Comparison of ENCODE assay signal across 1 cellular context in the genomic region with DNA sequence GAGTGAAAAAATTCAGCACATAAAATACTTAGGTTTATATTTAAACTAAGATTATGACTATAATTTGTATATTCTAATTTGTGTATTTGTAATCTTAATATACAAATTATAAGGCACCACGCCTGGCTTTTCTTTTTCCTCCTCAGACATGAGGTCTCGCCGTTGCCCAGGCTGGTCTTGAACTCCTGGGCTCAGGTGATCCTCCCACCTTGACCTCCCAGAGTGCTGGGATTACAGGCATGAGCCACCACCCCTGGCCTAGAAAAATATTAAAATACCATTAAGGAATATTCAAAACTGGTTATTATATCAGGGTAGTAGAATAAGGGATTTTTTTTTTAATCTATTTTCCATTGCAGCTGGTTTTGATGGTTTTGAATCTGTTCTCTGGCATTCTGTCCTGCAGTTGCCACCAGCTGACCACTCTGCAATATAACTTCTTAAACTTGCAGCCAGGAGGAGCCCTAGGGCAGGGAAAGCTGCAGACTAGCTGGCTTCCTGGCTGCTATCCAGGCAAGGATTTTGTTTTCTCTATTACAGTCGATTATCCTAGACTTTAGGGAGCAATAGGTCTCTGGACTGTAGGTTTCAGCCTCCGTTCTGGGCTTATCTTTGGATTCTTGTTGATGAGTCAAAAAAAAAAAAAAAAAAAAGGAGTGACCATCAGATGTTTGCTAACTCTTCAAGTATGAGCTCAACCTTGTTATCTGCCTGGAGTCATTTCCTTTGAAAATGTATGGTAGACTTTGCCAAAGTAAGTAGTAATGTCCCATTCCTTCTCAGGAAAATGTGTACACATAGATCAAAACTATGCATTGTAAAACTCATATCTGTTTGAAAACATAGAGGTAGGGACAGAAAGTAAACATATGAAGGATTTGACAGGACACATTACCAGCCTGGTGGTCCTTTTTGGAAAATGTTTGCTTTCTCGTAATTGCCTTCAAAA.
TF ChIP-seq lines count a peak whose summit lies in the region.

No MANE protein-coding gene starts in this region.

TF ChIP-seq in HepG2, 621 proteins besides CTCF, POLR2A, EP300 and RAD21 (continued from another document and continues in another):
- TF ChIP-seq CENPX (CRISPR knock-in tag; IDR thresholded peaks at IDR 0.05) (no peak), ZNF44 (CRISPR knock-in tag; IDR thresholded peaks at IDR 0.05) (no peak), KDM4B (CRISPR knock-in tag; IDR thresholded peaks at IDR 0.05) (no peak), HMGA1 (CRISPR knock-in tag; conservative IDR thresholded peaks at IDR 0.05) (no peak), CHD4 (IDR thresholded peaks at IDR 0.05; ENCODE audit: borderline replicate concordance, low read length) (no peak), ZNF878 (CRISPR knock-in tag; IDR thresholded peaks at IDR 0.05) (no peak), MLLT10 (CRISPR knock-in tag; IDR thresholded peaks at IDR 0.05) (no peak), FOXC1 (CRISPR knock-in tag; IDR thresholded peaks at IDR 0.05; ENCODE audit: borderline replicate concordance) (no peak), ZNF317 (CRISPR knock-in tag; IDR thresholded peaks at IDR 0.05) (no peak), REPIN1 (CRISPR knock-in tag; IDR thresholded peaks at IDR 0.05; ENCODE audit: borderline replicate concordance, low read depth) (no peak; the same call in 1 of the 2 replicates), ZFP62 (CRISPR knock-in tag; IDR thresholded peaks at IDR 0.05) (no peak), ASH2L (IDR thresholded peaks at IDR 0.05; ENCODE audit: insufficient read length, low read depth, low read length) (no peak), FOSL2 (CRISPR knock-in tag; IDR thresholded peaks at IDR 0.05) (peak; percentile 49), ZNF549 (CRISPR knock-in tag; IDR thresholded peaks at IDR 0.05) (no peak), ZNF33B (CRISPR knock-in tag; IDR thresholded peaks at IDR 0.05) (no peak), SAFB2 (CRISPR knock-in tag; IDR thresholded peaks at IDR 0.05; ENCODE audit: borderline replicate concordance, low read depth) (no peak), ZNF563 (CRISPR knock-in tag; IDR thresholded peaks at IDR 0.05) (no peak), SNAPC2 (CRISPR knock-in tag; IDR thresholded peaks at IDR 0.05) (no peak), CHD2 (IDR thresholded peaks at IDR 0.05; ENCODE audit: low read depth, low read length) (no peak), TBL1XR1 (IDR thresholded peaks at IDR 0.05; ENCODE audit: borderline replicate concordance, low read length, partially characterized antibody) (no peak), ZSCAN9 (CRISPR knock-in tag; IDR thresholded peaks at IDR 0.05; ENCODE audit: borderline replicate concordance) (0 out of 2 replicates have a peak, but pooled peaks have one; percentile 56), KDM2A (CRISPR knock-in tag; IDR thresholded peaks at IDR 0.05; ENCODE audit: borderline replicate concordance, low read depth) (peak; percentile 80), ZBTB7A (CRISPR knock-in tag; IDR thresholded peaks at IDR 0.05) (no peak), KLF12 (CRISPR knock-in tag; IDR thresholded peaks at IDR 0.05; ENCODE audit: borderline replicate concordance) (no peak), ISX (CRISPR knock-in tag; conservative IDR thresholded peaks at IDR 0.05) (no peak), ZNF543 (CRISPR knock-in tag; IDR thresholded peaks at IDR 0.05) (no peak), MBD4 (IDR thresholded peaks at IDR 0.05; ENCODE audit: borderline replicate concordance, low read length) (no peak), TBX3 (IDR thresholded peaks at IDR 0.05; ENCODE audit: borderline replicate concordance) (no peak), CCDC6 (CRISPR knock-in tag; IDR thresholded peaks at IDR 0.05) (no peak), ISL2 (CRISPR knock-in tag; IDR thresholded peaks at IDR 0.05) (peak; percentile 56; the same call in 1 of the 2 replicates), RARA (CRISPR knock-in tag; IDR thresholded peaks at IDR 0.05) (no peak), JARID2 (CRISPR knock-in tag; IDR thresholded peaks at IDR 0.05; ENCODE audit: insufficient replicate concordance) (no peak), RFXANK (CRISPR knock-in tag; IDR thresholded peaks at IDR 0.05) (no peak), RELA (CRISPR knock-in tag; IDR thresholded peaks at IDR 0.05) (no peak), ZNF296 (CRISPR knock-in tag; conservative IDR thresholded peaks at IDR 0.05) (no peak), XRCC5 (optimal IDR thresholded peaks at IDR 0.05; ENCODE audit: low read length) (peak; percentile 61), ARHGAP35 (CRISPR knock-in tag; IDR thresholded peaks at IDR 0.05; ENCODE audit: borderline replicate concordance) (no peak), ZNF672 (CRISPR knock-in tag; IDR thresholded peaks at IDR 0.05) (no peak), ZNF567 (CRISPR knock-in tag; IDR thresholded peaks at IDR 0.05; ENCODE audit: borderline replicate concordance) (no peak), ZC3H4 (CRISPR knock-in tag; IDR thresholded peaks at IDR 0.05; ENCODE audit: borderline replicate concordance) (no peak), POGZ (CRISPR knock-in tag; IDR thresholded peaks at IDR 0.05) (no peak)
- TF ChIP-seq, protein P1, sequence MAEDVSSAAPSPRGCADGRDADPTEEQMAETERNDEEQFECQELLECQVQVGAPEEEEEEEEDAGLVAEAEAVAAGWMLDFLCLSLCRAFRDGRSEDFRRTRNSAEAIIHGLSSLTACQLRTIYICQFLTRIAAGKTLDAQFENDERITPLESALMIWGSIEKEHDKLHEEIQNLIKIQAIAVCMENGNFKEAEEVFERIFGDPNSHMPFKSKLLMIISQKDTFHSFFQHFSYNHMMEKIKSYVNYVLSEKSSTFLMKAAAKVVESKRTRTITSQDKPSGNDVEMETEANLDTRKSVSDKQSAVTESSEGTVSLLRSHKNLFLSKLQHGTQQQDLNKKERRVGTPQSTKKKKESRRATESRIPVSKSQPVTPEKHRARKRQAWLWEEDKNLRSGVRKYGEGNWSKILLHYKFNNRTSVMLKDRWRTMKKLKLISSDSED (CRISPR knock-in tag; IDR thresholded peaks at IDR 0.05) = no peak
- TF ChIP-seq, protein P2, sequence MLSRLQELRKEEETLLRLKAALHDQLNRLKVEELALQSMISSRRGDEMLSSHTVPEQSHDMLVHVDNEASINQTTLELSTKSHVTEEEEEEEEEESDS (CRISPR knock-in tag; IDR thresholded peaks at IDR 0.05; ENCODE audit: borderline replicate concordance) = no peak
- TF ChIP-seq, protein P3, sequence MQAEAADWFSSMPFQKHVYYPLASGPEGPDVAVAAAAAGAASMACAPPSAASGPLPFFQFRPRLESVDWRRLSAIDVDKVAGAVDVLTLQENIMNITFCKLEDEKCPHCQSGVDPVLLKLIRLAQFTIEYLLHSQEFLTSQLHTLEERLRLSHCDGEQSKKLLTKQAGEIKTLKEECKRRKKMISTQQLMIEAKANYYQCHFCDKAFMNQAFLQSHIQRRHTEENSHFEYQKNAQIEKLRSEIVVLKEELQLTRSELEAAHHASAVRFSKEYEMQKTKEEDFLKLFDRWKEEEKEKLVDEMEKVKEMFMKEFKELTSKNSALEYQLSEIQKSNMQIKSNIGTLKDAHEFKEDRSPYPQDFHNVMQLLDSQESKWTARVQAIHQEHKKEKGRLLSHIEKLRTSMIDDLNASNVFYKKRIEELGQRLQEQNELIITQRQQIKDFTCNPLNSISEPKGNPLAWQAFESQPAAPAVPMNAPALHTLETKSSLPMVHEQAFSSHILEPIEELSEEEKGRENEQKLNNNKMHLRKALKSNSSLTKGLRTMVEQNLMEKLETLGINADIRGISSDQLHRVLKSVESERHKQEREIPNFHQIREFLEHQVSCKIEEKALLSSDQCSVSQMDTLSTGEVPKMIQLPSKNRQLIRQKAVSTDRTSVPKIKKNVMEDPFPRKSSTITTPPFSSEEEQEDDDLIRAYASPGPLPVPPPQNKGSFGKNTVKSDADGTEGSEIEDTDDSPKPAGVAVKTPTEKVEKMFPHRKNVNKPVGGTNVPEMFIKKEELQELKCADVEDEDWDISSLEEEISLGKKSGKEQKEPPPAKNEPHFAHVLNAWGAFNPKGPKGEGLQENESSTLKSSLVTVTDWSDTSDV (CRISPR knock-in tag; IDR thresholded peaks at IDR 0.05) = no peak
- TF ChIP-seq, protein P4, sequence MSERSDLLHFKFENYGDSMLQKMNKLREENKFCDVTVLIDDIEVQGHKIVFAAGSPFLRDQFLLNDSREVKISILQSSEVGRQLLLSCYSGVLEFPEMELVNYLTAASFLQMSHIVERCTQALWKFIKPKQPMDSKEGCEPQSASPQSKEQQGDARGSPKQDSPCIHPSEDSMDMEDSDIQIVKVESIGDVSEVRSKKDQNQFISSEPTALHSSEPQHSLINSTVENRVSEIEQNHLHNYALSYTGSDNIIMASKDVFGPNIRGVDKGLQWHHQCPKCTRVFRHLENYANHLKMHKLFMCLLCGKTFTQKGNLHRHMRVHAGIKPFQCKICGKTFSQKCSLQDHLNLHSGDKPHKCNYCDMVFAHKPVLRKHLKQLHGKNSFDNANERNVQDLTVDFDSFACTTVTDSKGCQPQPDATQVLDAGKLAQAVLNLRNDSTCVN (CRISPR knock-in tag; IDR thresholded peaks at IDR 0.05; ENCODE audit: borderline replicate concordance) = peak; percentile 33; the same call in 1 of the 2 replicates
- TF ChIP-seq, protein P5, sequence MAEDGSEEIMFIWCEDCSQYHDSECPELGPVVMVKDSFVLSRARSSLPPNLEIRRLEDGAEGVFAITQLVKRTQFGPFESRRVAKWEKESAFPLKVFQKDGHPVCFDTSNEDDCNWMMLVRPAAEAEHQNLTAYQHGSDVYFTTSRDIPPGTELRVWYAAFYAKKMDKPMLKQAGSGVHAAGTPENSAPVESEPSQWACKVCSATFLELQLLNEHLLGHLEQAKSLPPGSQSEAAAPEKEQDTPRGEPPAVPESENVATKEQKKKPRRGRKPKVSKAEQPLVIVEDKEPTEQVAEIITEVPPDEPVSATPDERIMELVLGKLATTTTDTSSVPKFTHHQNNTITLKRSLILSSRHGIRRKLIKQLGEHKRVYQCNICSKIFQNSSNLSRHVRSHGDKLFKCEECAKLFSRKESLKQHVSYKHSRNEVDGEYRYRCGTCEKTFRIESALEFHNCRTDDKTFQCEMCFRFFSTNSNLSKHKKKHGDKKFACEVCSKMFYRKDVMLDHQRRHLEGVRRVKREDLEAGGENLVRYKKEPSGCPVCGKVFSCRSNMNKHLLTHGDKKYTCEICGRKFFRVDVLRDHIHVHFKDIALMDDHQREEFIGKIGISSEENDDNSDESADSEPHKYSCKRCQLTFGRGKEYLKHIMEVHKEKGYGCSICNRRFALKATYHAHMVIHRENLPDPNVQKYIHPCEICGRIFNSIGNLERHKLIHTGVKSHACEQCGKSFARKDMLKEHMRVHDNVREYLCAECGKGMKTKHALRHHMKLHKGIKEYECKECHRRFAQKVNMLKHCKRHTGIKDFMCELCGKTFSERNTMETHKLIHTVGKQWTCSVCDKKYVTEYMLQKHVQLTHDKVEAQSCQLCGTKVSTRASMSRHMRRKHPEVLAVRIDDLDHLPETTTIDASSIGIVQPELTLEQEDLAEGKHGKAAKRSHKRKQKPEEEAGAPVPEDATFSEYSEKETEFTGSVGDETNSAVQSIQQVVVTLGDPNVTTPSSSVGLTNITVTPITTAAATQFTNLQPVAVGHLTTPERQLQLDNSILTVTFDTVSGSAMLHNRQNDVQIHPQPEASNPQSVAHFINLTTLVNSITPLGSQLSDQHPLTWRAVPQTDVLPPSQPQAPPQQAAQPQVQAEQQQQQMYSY (CRISPR knock-in tag; IDR thresholded peaks at IDR 0.05) = no peak
- TF ChIP-seq, protein P6, sequence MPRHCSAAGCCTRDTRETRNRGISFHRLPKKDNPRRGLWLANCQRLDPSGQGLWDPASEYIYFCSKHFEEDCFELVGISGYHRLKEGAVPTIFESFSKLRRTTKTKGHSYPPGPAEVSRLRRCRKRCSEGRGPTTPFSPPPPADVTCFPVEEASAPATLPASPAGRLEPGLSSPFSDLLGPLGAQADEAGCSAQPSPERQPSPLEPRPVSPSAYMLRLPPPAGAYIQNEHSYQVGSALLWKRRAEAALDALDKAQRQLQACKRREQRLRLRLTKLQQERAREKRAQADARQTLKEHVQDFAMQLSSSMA (CRISPR knock-in tag; IDR thresholded peaks at IDR 0.05) = no peak
- TF ChIP-seq, protein P7, sequence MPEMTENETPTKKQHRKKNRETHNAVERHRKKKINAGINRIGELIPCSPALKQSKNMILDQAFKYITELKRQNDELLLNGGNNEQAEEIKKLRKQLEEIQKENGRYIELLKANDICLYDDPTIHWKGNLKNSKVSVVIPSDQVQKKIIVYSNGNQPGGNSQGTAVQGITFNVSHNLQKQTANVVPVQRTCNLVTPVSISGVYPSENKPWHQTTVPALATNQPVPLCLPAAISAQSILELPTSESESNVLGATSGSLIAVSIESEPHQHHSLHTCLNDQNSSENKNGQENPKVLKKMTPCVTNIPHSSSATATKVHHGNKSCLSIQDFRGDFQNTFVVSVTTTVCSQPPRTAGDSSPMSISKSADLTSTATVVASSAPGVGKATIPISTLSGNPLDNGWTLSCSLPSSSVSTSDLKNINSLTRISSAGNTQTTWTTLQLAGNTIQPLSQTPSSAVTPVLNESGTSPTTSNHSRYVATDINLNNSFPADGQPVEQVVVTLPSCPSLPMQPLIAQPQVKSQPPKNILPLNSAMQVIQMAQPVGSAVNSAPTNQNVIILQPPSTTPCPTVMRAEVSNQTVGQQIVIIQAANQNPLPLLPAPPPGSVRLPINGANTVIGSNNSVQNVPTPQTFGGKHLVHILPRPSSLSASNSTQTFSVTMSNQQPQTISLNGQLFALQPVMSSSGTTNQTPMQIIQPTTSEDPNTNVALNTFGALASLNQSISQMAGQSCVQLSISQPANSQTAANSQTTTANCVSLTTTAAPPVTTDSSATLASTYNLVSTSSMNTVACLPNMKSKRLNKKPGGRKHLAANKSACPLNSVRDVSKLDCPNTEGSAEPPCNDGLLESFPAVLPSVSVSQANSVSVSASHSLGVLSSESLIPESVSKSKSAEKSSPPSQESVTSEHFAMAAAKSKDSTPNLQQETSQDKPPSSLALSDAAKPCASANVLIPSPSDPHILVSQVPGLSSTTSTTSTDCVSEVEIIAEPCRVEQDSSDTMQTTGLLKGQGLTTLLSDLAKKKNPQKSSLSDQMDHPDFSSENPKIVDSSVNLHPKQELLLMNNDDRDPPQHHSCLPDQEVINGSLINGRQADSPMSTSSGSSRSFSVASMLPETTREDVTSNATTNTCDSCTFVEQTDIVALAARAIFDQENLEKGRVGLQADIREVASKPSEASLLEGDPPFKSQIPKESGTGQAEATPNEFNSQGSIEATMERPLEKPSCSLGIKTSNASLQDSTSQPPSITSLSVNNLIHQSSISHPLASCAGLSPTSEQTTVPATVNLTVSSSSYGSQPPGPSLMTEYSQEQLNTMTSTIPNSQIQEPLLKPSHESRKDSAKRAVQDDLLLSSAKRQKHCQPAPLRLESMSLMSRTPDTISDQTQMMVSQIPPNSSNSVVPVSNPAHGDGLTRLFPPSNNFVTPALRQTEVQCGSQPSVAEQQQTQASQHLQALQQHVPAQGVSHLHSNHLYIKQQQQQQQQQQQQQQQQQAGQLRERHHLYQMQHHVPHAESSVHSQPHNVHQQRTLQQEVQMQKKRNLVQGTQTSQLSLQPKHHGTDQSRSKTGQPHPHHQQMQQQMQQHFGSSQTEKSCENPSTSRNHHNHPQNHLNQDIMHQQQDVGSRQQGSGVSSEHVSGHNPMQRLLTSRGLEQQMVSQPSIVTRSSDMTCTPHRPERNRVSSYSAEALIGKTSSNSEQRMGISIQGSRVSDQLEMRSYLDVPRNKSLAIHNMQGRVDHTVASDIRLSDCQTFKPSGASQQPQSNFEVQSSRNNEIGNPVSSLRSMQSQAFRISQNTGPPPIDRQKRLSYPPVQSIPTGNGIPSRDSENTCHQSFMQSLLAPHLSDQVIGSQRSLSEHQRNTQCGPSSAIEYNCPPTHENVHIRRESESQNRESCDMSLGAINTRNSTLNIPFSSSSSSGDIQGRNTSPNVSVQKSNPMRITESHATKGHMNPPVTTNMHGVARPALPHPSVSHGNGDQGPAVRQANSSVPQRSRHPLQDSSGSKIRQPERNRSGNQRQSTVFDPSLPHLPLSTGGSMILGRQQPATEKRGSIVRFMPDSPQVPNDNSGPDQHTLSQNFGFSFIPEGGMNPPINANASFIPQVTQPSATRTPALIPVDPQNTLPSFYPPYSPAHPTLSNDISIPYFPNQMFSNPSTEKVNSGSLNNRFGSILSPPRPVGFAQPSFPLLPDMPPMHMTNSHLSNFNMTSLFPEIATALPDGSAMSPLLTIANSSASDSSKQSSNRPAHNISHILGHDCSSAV (CRISPR knock-in tag; IDR thresholded peaks at IDR 0.05; ENCODE audit: borderline replicate concordance) = no peak
